Comparison of ENCODE assay signal across 1 cellular context in the genomic region with DNA sequence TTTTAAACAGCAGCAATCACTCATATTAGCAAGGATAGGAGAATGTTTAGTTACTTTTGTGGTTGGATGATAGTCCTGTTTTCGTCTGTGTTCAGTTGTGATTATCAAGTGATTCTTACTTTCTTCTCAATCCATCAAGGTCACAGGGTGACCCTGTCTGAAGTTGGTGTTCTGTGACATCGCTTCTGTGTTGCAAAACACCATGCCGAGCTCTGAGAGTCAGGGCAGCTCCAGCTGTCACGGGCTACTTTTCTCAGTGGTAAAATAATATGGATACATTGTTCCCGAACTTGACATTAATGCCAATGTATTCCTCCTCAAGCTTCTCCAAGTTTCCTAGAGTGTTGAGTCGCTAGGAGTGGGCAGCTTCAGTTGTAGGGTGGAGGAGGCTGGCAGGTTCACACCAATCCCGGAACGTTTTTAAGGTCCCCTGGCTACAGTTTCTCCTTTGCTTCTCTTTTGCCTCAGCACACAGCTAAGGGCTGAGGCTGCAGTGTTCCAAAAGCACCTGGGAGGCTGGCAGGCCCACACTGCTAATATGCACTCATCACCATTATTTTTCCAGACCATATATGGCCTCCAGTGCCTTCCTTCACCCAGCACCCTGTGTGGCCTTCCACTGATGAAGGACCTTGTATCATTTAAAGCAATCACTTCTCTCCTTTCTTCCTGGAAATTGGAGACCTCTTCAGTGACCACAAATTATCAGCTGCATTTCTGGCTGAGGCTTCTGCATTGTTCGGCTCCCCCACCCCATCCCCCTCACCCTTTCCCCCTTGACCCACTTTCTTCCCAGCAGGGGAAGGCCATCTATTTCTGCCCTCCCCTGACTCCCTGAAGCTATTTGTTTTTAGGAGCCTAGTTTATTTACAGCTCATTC.
TF ChIP-seq lines count a peak whose summit lies in the region.

No MANE protein-coding gene starts in this region.

TF ChIP-seq in GM23338, 12 proteins besides CTCF, POLR2A, EP300 and RAD21 (continued from another document):
- TF ChIP-seq, protein P1, sequence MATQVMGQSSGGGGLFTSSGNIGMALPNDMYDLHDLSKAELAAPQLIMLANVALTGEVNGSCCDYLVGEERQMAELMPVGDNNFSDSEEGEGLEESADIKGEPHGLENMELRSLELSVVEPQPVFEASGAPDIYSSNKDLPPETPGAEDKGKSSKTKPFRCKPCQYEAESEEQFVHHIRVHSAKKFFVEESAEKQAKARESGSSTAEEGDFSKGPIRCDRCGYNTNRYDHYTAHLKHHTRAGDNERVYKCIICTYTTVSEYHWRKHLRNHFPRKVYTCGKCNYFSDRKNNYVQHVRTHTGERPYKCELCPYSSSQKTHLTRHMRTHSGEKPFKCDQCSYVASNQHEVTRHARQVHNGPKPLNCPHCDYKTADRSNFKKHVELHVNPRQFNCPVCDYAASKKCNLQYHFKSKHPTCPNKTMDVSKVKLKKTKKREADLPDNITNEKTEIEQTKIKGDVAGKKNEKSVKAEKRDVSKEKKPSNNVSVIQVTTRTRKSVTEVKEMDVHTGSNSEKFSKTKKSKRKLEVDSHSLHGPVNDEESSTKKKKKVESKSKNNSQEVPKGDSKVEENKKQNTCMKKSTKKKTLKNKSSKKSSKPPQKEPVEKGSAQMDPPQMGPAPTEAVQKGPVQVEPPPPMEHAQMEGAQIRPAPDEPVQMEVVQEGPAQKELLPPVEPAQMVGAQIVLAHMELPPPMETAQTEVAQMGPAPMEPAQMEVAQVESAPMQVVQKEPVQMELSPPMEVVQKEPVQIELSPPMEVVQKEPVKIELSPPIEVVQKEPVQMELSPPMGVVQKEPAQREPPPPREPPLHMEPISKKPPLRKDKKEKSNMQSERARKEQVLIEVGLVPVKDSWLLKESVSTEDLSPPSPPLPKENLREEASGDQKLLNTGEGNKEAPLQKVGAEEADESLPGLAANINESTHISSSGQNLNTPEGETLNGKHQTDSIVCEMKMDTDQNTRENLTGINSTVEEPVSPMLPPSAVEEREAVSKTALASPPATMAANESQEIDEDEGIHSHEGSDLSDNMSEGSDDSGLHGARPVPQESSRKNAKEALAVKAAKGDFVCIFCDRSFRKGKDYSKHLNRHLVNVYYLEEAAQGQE (IDR thresholded peaks at IDR 0.05; ENCODE audit: unreplicated experiment) = no peak
- TF ChIP-seq ZNF331 (CRISPR knock-in tag; IDR thresholded peaks at IDR 0.05; ENCODE audit: low read depth) = no peak
